12 cellular contexts compared by ENCODE assay signal in genomic region chr2:30514134-30514860, GRCh38.
DNase-seq lines count a peak whose midpoint lies in the region; ATAC-seq and TF ChIP-seq lines count a peak whose summit lies in the region.
"Had no signal": no experiment of that assay in that cellular context is flagged by ENCODE, and none has a peak within 500 bp of the region (broad histone marks: within the 10 kb centered on the region; RNA-seq: fewer than 3 reads in every experiment).

No MANE protein-coding gene starts in this region.

- H3K27me3 ChIP-seq in cardiac muscle cell, result no peaks in the 10 kb centered on the region
- H3K27me3 ChIP-seq in ascending aorta, result no peaks in the 10 kb centered on the region
- H3K27me3 ChIP-seq: stomach had no signal

- peak; percentile 36 for ATAC-seq in activated naive CD8-positive, alpha-beta T cell treated with anti-CD3 and anti-CD28 coated beads, Interleukin-2, amount 50 U/mL, for 24 hours
- no peak for ATAC-seq in GM21576 (IDR thresholded peaks at IDR 0.05; ENCODE audit: unreplicated experiment)
- no peak for ATAC-seq in HG03159 (IDR thresholded peaks at IDR 0.05; ENCODE audit: unreplicated experiment)

- no peak for DNase-seq in activated naive CD8-positive, alpha-beta T cell treated with anti-CD3 and anti-CD28 coated beads, Interleukin-2, amount 50 U/mL, for 24 hours
- DNase-seq in activated naive CD8-positive, alpha-beta T cell treated with anti-CD3 and anti-CD28 coated beads for 36 hours, result no peak
- DNase-seq in SK-MEL-5 (ENCODE audit: low read depth, low spot score) (peak; percentile 22), cardiac muscle cell (ENCODE audit: low read depth in 1 of 2, low spot score in 1 of 2) (peak; percentile 61 to 83), ascending aorta (ENCODE audit: low spot score in 2 of 2) (no peak), middle frontal gyrus (ENCODE audit: extremely low spot score, low spot score) (no peak)
- DNase-seq: activated naive CD4-positive, alpha-beta T cell treated with Interleukin-2 at 50 U/mL for 16 hours; NCI-H1417; stomach had no signal

- in situ Hi-C loops in SK-MEL-5 (cut with HindIII; ENCODE audit: low pct_unique_long_range_greater_than_20kb, low sequenced_read_pairs), result no loop called here

- peaks cover 74% of the 10 kb centered on the region for H3K4me1 ChIP-seq in cardiac muscle cell (ENCODE audit: low read depth)
- no peaks in the 10 kb centered on the region for H3K4me1 ChIP-seq in ascending aorta

- H3K4me3 ChIP-seq in cardiac muscle cell, result no peak overlapping the region
- H3K4me3 ChIP-seq in ascending aorta, result no peak overlapping the region
- H3K4me3 ChIP-seq: stomach had no signal

- H3K9me3 ChIP-seq in cardiac muscle cell (ENCODE audit: low read depth) (no peaks in the 10 kb centered on the region), ascending aorta (no peaks in the 10 kb centered on the region)

- H3K27ac ChIP-seq in cardiac muscle cell (peak overlapping the region; percentile 86), ascending aorta (no peak overlapping the region)
- H3K27ac ChIP-seq: stomach had no signal

- H3K27me3 Mint-ChIP-seq in activated naive CD8-positive, alpha-beta T cell treated with anti-CD3 and anti-CD28 coated beads, Interleukin-2, amount 50 U/mL, for 24 hours, result no peaks in the 10 kb centered on the region
- no peaks in the 10 kb centered on the region for H3K27me3 Mint-ChIP-seq in activated naive CD8-positive, alpha-beta T cell treated with anti-CD3 and anti-CD28 coated beads for 36 hours

- H3K36me3 ChIP-seq in cardiac muscle cell (no peaks in the 10 kb centered on the region), ascending aorta (peaks cover under 1 to 2% of the 10 kb centered on the region in 2 donors)

- H3K9me3 Mint-ChIP-seq in activated naive CD8-positive, alpha-beta T cell treated with anti-CD3 and anti-CD28 coated beads, Interleukin-2, amount 50 U/mL, for 24 hours, result peaks cover 18% of the 10 kb centered on the region
- H3K9me3 Mint-ChIP-seq in activated naive CD8-positive, alpha-beta T cell treated with anti-CD3 and anti-CD28 coated beads for 36 hours, result peaks cover 7% of the 10 kb centered on the region

- H3K27ac Mint-ChIP-seq in activated naive CD8-positive, alpha-beta T cell treated with anti-CD3 and anti-CD28 coated beads, Interleukin-2, amount 50 U/mL, for 24 hours, result no peak overlapping the region
- no peak overlapping the region for H3K27ac Mint-ChIP-seq in activated naive CD8-positive, alpha-beta T cell treated with anti-CD3 and anti-CD28 coated beads for 36 hours
- H3K27ac Mint-ChIP-seq: T-helper 2 cell treated with Interferon-gamma antibody and Interleukin-4, amounts not matched to agents 5 μg/mL and 100 μg/mL, for 36 hours had no signal

- intact Hi-C loops in ascending aorta (cut with DNase I), result no loop called here

- TF ChIP-seq CTCF in cardiac muscle cell (IDR thresholded peaks at IDR 0.05; ENCODE audit: low read depth, low read length) (no peak), ascending aorta (IDR thresholded peaks at IDR 0.05) (no peak)

- peaks cover 31% of the 10 kb centered on the region for H3K4me1 Mint-ChIP-seq in activated naive CD8-positive, alpha-beta T cell treated with anti-CD3 and anti-CD28 coated beads, Interleukin-2, amount 50 U/mL, for 24 hours
- H3K4me1 Mint-ChIP-seq in activated naive CD8-positive, alpha-beta T cell treated with anti-CD3 and anti-CD28 coated beads for 36 hours, result peaks cover 38% of the 10 kb centered on the region

- H3K4me3 Mint-ChIP-seq in activated naive CD8-positive, alpha-beta T cell treated with anti-CD3 and anti-CD28 coated beads, Interleukin-2, amount 50 U/mL, for 24 hours, result no peak overlapping the region
- H3K4me3 Mint-ChIP-seq in activated naive CD8-positive, alpha-beta T cell treated with anti-CD3 and anti-CD28 coated beads for 36 hours, result no peak overlapping the region
- H3K4me3 Mint-ChIP-seq: T-helper 2 cell treated with Interferon-gamma antibody and Interleukin-4, amounts not matched to agents 5 μg/mL and 100 μg/mL, for 36 hours had no signal

- H3K36me3 Mint-ChIP-seq in activated naive CD8-positive, alpha-beta T cell treated with anti-CD3 and anti-CD28 coated beads, Interleukin-2, amount 50 U/mL, for 24 hours (ENCODE audit: low read depth), result peaks cover 27% of the 10 kb centered on the region
- H3K36me3 Mint-ChIP-seq in activated naive CD8-positive, alpha-beta T cell treated with anti-CD3 and anti-CD28 coated beads for 36 hours, result peaks cover 27% of the 10 kb centered on the region

Comparison
In these comparisons a context has a peak if more than half of its experiments do, and no peak if none do; other contexts are left out.
1. DNase-seq: peak in SK-MEL-5 (single experiment) and cardiac muscle cell (2 of 2); none in activated naive CD8-positive, alpha-beta T cell treated with anti-CD3 and anti-CD28 coated beads, Interleukin-2, amount 50 U/mL, for 24 hours (single experiment), activated naive CD8-positive, alpha-beta T cell treated with anti-CD3 and anti-CD28 coated beads for 36 hours (single experiment), ascending aorta (0 of 2) and middle frontal gyrus (single experiment).